ENCODE assay signal across 13 cellular contexts in the genomic region with DNA sequence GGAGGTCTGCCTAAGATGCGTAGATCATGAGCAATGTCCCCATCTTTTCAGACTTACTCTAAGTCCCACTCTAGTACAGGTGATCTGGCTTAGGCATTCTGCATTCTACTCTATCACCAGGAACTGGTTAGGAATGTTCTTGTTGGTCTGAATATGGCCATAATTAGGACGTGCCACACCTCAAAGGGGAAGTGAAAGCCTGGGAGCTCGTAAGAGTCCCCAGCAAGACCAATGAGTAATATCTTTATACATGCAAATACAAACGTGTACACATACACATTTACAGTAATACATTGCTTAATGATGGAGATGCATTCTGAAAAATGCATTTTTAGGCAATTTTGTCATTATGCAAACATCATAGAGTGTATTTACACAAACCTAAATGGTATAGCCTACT. TPM values are rescaled to one million over a fixed set of nuclear protein-coding genes. Genes with fewer than 3 reads are reported as not detected.
A peak's percentile ranks its signal among the peaks of the same experiment; 100 is the strongest.
DNase-seq lines count a peak whose midpoint lies in the region; ATAC-seq and TF ChIP-seq lines count a peak whose summit lies in the region.
"Had no signal": no experiment of that assay in that cellular context is flagged by ENCODE, and none has a peak within 500 bp of the region (broad histone marks: within the 10 kb centered on the region; RNA-seq: fewer than 3 reads in every experiment).

No MANE protein-coding gene starts in this region.

- TF ChIP-seq CTCF in esophagus squamous epithelium (IDR thresholded peaks at IDR 0.05), result no peak

- H3K27ac ChIP-seq in esophagus squamous epithelium, result no peak overlapping the region
- H3K27ac ChIP-seq: right lobe of liver had no signal

- intact Hi-C loops in esophagus squamous epithelium (cut with DNase I), result no loop called here

- DNase-seq in CD1c-positive myeloid dendritic cell (ENCODE audit: extremely low spot score) (peak; percentile 73), NAMALWA (ENCODE audit: low spot score) (peak; percentile 54), retina (no peak), NCI-H2107 treated with DMSO at 0.1 percent for 48 hours (lab: John Stamatoyannopoulos, UW; ENCODE audit: unreplicated experiment) (no peak), esophagus squamous epithelium (lab: John Stamatoyannopoulos, UW) (no peak)
- no peak for DNase-seq in activated CD8-positive, alpha-beta memory T cell treated with anti-CD3 and anti-CD28 coated beads for 24 hours
- DNase-seq: activated CD4-positive, alpha-beta T cell treated with anti-CD3 and anti-CD28 coated beads for 4 hours; amniotic stem cell; KG1; right lobe of liver had no signal

- peaks cover 3 to 99% (median 13%) of the 10 kb centered on the region in 3 donors for H3K36me3 ChIP-seq in esophagus squamous epithelium

- ATAC-seq in GM19397 (IDR thresholded peaks at IDR 0.05; ENCODE audit: unreplicated experiment) (peak; percentile 88), HG02943 (IDR thresholded peaks at IDR 0.05; ENCODE audit: low read depth, unreplicated experiment) (peak; percentile 84)
- ATAC-seq: Panc1 had no signal

- WGBS in esophagus squamous epithelium, 2 donors, result 63 to 78% methylated on average over 4 of the region's 4 CpGs

- H3K9me3 ChIP-seq in esophagus squamous epithelium, result no peaks in the 10 kb centered on the region
- H3K9me3 ChIP-seq: right lobe of liver had no signal

- H3K4me1 ChIP-seq in esophagus squamous epithelium, result no peaks in the 10 kb centered on the region
- H3K4me1 ChIP-seq: right lobe of liver had no signal

- no peak overlapping the region for H3K4me3 ChIP-seq in esophagus squamous epithelium
- H3K4me3 ChIP-seq: right lobe of liver had no signal

- TF ChIP-seq POLR2A in esophagus squamous epithelium (IDR thresholded peaks at IDR 0.05), result no peak

- H3K27me3 ChIP-seq in esophagus squamous epithelium, result no peaks in the 10 kb centered on the region
- H3K27me3 ChIP-seq: right lobe of liver had no signal

RNA-seq across cellular contexts. Expression of gene ERCC3, which starts 19.4 kb away (rescaled TPM):
- 10 to 100 TPM; 19.3 to 36.6 (median 25.2) TPM for total RNA-seq in esophagus squamous epithelium

Comparison
In these comparisons a context has a peak if more than half of its experiments do, and no peak if none do; other contexts are left out.
1. DNase-seq: peak in CD1c-positive myeloid dendritic cell (single experiment) and NAMALWA (single experiment); none in retina (single experiment), NCI-H2107 treated with DMSO at 0.1 percent for 48 hours (single experiment), activated CD8-positive, alpha-beta memory T cell treated with anti-CD3 and anti-CD28 coated beads for 24 hours (single experiment) and esophagus squamous epithelium (single experiment).